In genomic region chr3:53040361-53040820, GRCh38 we compare ENCODE assay signal across 15 cellular contexts. TPM values are rescaled to one million over a fixed set of nuclear protein-coding genes. Genes with fewer than 3 reads are reported as not detected.
DNase-seq lines count a peak whose midpoint lies in the region; ATAC-seq, FAIRE-seq and TF ChIP-seq lines count a peak whose summit lies in the region.
"Had no signal": no experiment of that assay in that cellular context is flagged by ENCODE, and none has a peak within 500 bp of the region (broad histone marks: within the 10 kb centered on the region; RNA-seq: fewer than 3 reads in every experiment).

No MANE protein-coding gene starts in this region.

- peak overlapping the region; percentile 11 for H3K27ac Mint-ChIP-seq in activated naive CD8-positive, alpha-beta T cell
- H3K27ac Mint-ChIP-seq in activated naive CD8-positive, alpha-beta T cell treated with anti-CD3 and anti-CD28 coated beads for 36 hours, result no peak overlapping the region

- H3K4me1 Mint-ChIP-seq in activated naive CD8-positive, alpha-beta T cell (ENCODE audit: low read depth), result peaks cover 73% of the 10 kb centered on the region
- peaks cover 64% of the 10 kb centered on the region for H3K4me1 Mint-ChIP-seq in activated naive CD8-positive, alpha-beta T cell treated with anti-CD3 and anti-CD28 coated beads for 36 hours

- no peaks in the 10 kb centered on the region for H3K9me3 Mint-ChIP-seq in activated naive CD8-positive, alpha-beta T cell (ENCODE audit: low read depth)
- H3K9me3 Mint-ChIP-seq in activated naive CD8-positive, alpha-beta T cell treated with anti-CD3 and anti-CD28 coated beads for 36 hours, result no peaks in the 10 kb centered on the region

- peaks cover 0 to 15% of the 10 kb centered on the region in 2 donors for H3K4me1 ChIP-seq in right atrium auricular region

- no peaks in the 10 kb centered on the region for H3K36me3 ChIP-seq in right atrium auricular region
- H3K36me3 ChIP-seq: heart left ventricle, lower lobe of right lung had no signal

- H3K27me3 Mint-ChIP-seq in activated naive CD8-positive, alpha-beta T cell, result no peaks in the 10 kb centered on the region
- no peaks in the 10 kb centered on the region for H3K27me3 Mint-ChIP-seq in activated naive CD8-positive, alpha-beta T cell treated with anti-CD3 and anti-CD28 coated beads for 36 hours

- peak; percentile 56 for FAIRE-seq in islet of Langerhans (lab: Jason Lieb, UNC)
- FAIRE-seq: G401.6, urothelium cell line had no signal

- TF ChIP-seq CTCF in right atrium auricular region (IDR thresholded peaks at IDR 0.05), result no peak

- peaks cover 3% of the 10 kb centered on the region for H3K36me3 Mint-ChIP-seq in activated naive CD8-positive, alpha-beta T cell
- peaks cover 8% of the 10 kb centered on the region for H3K36me3 Mint-ChIP-seq in activated naive CD8-positive, alpha-beta T cell treated with anti-CD3 and anti-CD28 coated beads for 36 hours

- no peak for DNase-seq in activated naive CD8-positive, alpha-beta T cell treated with anti-CD3 and anti-CD28 coated beads for 36 hours
- DNase-seq in SW480 (ENCODE audit: low spot score) (peak; percentile 50), erythroblast (lab: John Stamatoyannopoulos, UW) (no peak), right atrium auricular region (ENCODE audit: low spot score) (no peak), NCI-H446 (lab: John Stamatoyannopoulos, UW) (no peak)
- DNase-seq: effector memory CD4-positive, alpha-beta T cell; heart left ventricle; lower lobe of right lung; NCI-H510A; stimulated activated CD4-positive, alpha-beta T cell treated with anti-CD3 and anti-CD28 coated beads, Interleukin-12 subunit alpha, Interleukin-12 subunit beta, amount 100 ng/mL, for 4 hours had no signal

- H3K4me3 ChIP-seq in right atrium auricular region, result no peak overlapping the region
- H3K4me3 ChIP-seq: heart left ventricle, lower lobe of right lung had no signal

- ATAC-seq in GM21737 (IDR thresholded peaks at IDR 0.05; ENCODE audit: unreplicated experiment), result no peak
- ATAC-seq: heart left ventricle, lower lobe of right lung had no signal

- H3K27me3 ChIP-seq in right atrium auricular region, result no peaks in the 10 kb centered on the region
- H3K27me3 ChIP-seq: heart left ventricle had no signal

- no peak overlapping the region for H3K4me3 Mint-ChIP-seq in activated naive CD8-positive, alpha-beta T cell
- no peak overlapping the region for H3K4me3 Mint-ChIP-seq in activated naive CD8-positive, alpha-beta T cell treated with anti-CD3 and anti-CD28 coated beads for 36 hours

- H3K9me3 ChIP-seq in right atrium auricular region, result no peaks in the 10 kb centered on the region
- H3K9me3 ChIP-seq: heart left ventricle, lower lobe of right lung had no signal

- no peak for TF ChIP-seq POLR2A in erythroblast (IDR thresholded peaks at IDR 0.05; ENCODE audit: low read length)

- H3K27ac ChIP-seq in right atrium auricular region, result peak overlapping the region in 1 of 2 donors; percentile 17
- H3K27ac ChIP-seq: heart left ventricle, lower lobe of right lung had no signal

RNA-seq across cellular contexts. Expression of gene SFMBT1, which starts 5.5 kb away (rescaled TPM):
- total RNA-seq in activated naive CD8-positive, alpha-beta T cell treated with anti-CD3 and anti-CD28 coated beads for 36 hours, result 10 to 100 TPM; 19.7 to 21.9 TPM
- 10 to 100 TPM; 16.7 to 17.4 TPM for total RNA-seq in right atrium auricular region
